In the genomic region with DNA sequence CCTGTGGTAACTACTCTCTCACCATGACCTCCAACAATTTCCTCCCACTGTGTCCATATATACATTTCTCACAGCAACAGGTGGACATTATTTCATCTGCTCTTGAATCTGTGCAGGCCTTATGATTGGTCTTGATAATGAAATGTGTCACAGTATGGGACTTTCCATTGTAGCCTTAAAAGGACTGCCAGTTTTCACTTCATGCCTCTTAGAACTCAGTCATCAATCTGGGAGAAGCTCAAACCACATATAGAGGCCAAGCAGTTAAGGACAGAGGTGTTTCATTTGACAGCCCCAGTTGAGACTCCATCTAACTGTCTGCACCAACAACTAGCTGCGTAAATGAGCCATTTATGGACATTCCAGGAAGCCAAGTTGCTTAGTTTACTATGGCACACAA, we compare ENCODE assay signal across 11 cellular contexts.
"Had no signal": no experiment of that assay in that cellular context is flagged by ENCODE, and none has a peak within 500 bp of the region (broad histone marks: within the 10 kb centered on the region; RNA-seq: fewer than 3 reads in every experiment).

No MANE protein-coding gene starts in this region.

- H3K27ac ChIP-seq: GM23248 had no signal

- H3K4me1 ChIP-seq: HAP-1 had no signal

- H2AFZ ChIP-seq: GM23248, GM23338 had no signal

- H3K9ac ChIP-seq: GM23248 had no signal

- ATAC-seq: GM23338, HCT116 had no signal

- DNase-seq: GM23248, GOT3, H7, H9, HCEC 1CT, HFFc6 had no signal

- H3K9me3 ChIP-seq: HAP-1 had no signal

- H3K4me3 ChIP-seq: GM23248, GM23338, HAP-1 had no signal

- H3K4me2 ChIP-seq: GM23338 had no signal

- H3K36me3 ChIP-seq: HAP-1 had no signal

- FAIRE-seq: H1, H54 had no signal
